8 cellular contexts compared by ENCODE assay signal in the genomic region with DNA sequence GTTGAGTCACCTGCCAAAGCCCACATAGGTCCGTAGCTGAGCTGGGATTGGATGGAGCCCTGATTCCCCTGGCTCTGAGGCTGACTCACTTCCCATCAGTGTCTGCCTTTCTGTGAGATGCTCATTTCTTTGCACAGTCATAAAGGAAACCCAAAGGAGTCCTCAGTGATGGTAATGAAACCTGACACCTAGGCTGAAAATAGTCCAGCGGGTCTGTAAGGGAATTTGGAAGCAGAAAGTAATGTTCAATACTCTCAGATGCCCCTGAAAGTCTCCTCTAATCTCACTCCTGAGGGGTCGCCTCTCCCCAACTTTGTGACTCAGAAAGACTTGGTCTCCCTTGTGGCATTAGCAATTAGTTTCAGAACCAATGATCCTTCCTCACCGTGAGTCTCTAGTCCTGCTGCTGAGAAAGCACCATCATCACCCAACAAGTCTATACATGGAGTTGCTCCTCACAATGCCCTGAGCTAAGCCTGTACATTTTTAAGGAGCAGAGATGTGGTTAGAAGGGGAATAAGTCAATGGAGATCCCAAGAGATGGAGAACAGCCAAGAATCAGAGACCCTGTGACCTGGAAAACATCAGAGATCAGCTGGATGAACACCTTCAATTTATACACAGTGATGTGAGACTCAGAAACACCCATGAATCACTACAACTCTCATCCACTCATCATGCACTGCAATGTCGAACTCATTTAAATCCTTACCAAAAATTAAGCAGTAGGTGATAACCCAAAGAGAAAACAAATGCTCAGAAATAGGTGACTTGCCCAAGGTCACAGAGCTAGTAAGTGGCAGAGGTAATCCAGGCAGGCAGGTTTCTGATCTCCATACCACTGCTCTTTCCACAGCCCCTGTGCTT.
A peak's percentile ranks its signal among the peaks of the same experiment; 100 is the strongest.
DNase-seq lines count a peak whose midpoint lies in the region; ATAC-seq and TF ChIP-seq lines count a peak whose summit lies in the region.

No MANE protein-coding gene starts in this region.

- DNase-seq in mesenchymal stem cell = no peak
- DNase-seq in upper lobe of left lung = no peak
- no peak for DNase-seq in G401 (ENCODE audit: low spot score)
- DNase-seq in left cardiac atrium = no peak
- DNase-seq in NOMO-1 (lab: John Stamatoyannopoulos, UW; ENCODE audit: unreplicated experiment in 2 of 2) = no peak

- H2BK5ac ChIP-seq in mesenchymal stem cell (ENCODE audit: low read depth, low read length, poor library complexity, severe bottlenecking) = no peak overlapping the region

- no peaks in the 10 kb centered on the region for H3K79me1 ChIP-seq in mesenchymal stem cell (replicated peaks; ENCODE audit: low read length, poor library complexity, severe bottlenecking)

- H4K8ac ChIP-seq in mesenchymal stem cell (ENCODE audit: low read length) = no peak overlapping the region

- intact Hi-C loops in left cardiac atrium (cut with DNase I) = no loop called here

- H2BK12ac ChIP-seq in mesenchymal stem cell (ENCODE audit: low read length in 2 of 2) = no peak overlapping the region

- H3K9ac ChIP-seq in OCI-LY3 (ENCODE audit: low read length) (no peak overlapping the region), mesenchymal stem cell (ENCODE audit: low read length) (peak overlapping the region; percentile 61)

- H2BK120ac ChIP-seq in mesenchymal stem cell (ENCODE audit: low read depth, low read length) = no peak overlapping the region

- no peak for TF ChIP-seq CTCF in OCI-LY3 (IDR thresholded peaks at IDR 0.05; ENCODE audit: low read depth, low read length)
- TF ChIP-seq CTCF in upper lobe of left lung (IDR thresholded peaks at IDR 0.05) = no peak

- H3K4me2 ChIP-seq in OCI-LY3 (ENCODE audit: low read length) (peak overlapping the region; percentile 49), mesenchymal stem cell (ENCODE audit: low read length, poor library complexity, severe bottlenecking) (no peak overlapping the region)

- no peak overlapping the region for H3K23ac ChIP-seq in mesenchymal stem cell (ENCODE audit: low read length in 2 of 2)

- no peak overlapping the region for H3K18ac ChIP-seq in mesenchymal stem cell (ENCODE audit: low read depth in 1 of 2, low read length in 2 of 2)

- no peak overlapping the region for H3K14ac ChIP-seq in mesenchymal stem cell (ENCODE audit: low read length in 2 of 2)

- peak overlapping the region; percentile 29; the same call in 1 of the 2 replicates for H3K4me3 ChIP-seq in OCI-LY3 (ENCODE audit: low read length)
- H3K4me3 ChIP-seq in mesenchymal stem cell (ENCODE audit: insufficient read depth in 1 of 2, low read depth in 1 of 2, low read length in 2 of 2) = no peak overlapping the region
- H3K4me3 ChIP-seq in upper lobe of left lung = no peak overlapping the region

- H4K91ac ChIP-seq in mesenchymal stem cell (ENCODE audit: low read length) = no peak overlapping the region

- no peak overlapping the region for H3K4ac ChIP-seq in mesenchymal stem cell (ENCODE audit: low read depth in 1 of 2, low read length in 2 of 2)

- TF ChIP-seq EP300 in upper lobe of left lung (IDR thresholded peaks at IDR 0.05) = no peak

- H2AK5ac ChIP-seq in mesenchymal stem cell (ENCODE audit: low read length, severe bottlenecking) = no peak overlapping the region

- H3K9me3 ChIP-seq in OCI-LY3 (ENCODE audit: insufficient read depth, low read length) = no peaks in the 10 kb centered on the region
- peaks cover 6% of the 10 kb centered on the region for H3K9me3 ChIP-seq in mesenchymal stem cell (ENCODE audit: control insufficient read depth, low read length)
- H3K9me3 ChIP-seq in upper lobe of left lung = peaks cover 0 to under 1% (median 0%) of the 10 kb centered on the region in 4 donors

- no peak for TF ChIP-seq POLR2A in upper lobe of left lung (IDR thresholded peaks at IDR 0.05)

- peak; percentile 99 for ATAC-seq in GM18870 (IDR thresholded peaks at IDR 0.05; ENCODE audit: unreplicated experiment)
- peak; percentile 96 for ATAC-seq in HG02571 (IDR thresholded peaks at IDR 0.05; ENCODE audit: unreplicated experiment)
- ATAC-seq in upper lobe of left lung (ENCODE audit: low FRiP score in 2 of 2) = no peak
- ATAC-seq in left cardiac atrium = no peak

- H3K27ac ChIP-seq in OCI-LY3 (ENCODE audit: low read length) (peak overlapping the region; percentile 25; the same call in 1 of the 2 replicates), mesenchymal stem cell (ENCODE audit: low read length, poor library complexity, severe bottlenecking) (no peak overlapping the region), upper lobe of left lung (no peak overlapping the region)

- no peaks in the 10 kb centered on the region for H3K79me2 ChIP-seq in OCI-LY3 (ENCODE audit: low read length)

- 46% methylated on average over 5 of the region's 5 CpGs for WGBS in mesenchymal stem cell
- WGBS in upper lobe of left lung, 2 donors = 73 to 76% methylated on average over 5 of the region's 5 CpGs

- H2AFZ ChIP-seq in OCI-LY3 (ENCODE audit: low read depth, low read length) (0 out of 2 replicates have a peak overlapping the region, but pooled peaks have one; percentile 6), mesenchymal stem cell (ENCODE audit: low read depth, low read length) (no peak overlapping the region)

- H3K36me3 ChIP-seq in OCI-LY3 (replicated peaks; ENCODE audit: low read depth, low read length) = no peaks in the 10 kb centered on the region
- H3K36me3 ChIP-seq in mesenchymal stem cell (ENCODE audit: control insufficient read depth in 1 of 2, insufficient read depth in 2 of 2, low read depth in 1 of 2, low read length in 2 of 2) = no peaks in the 10 kb centered on the region
- no peaks in the 10 kb centered on the region for H3K36me3 ChIP-seq in upper lobe of left lung

- in situ Hi-C loops in G401 (cut with HindIII; ENCODE audit: low sequenced_read_pairs) = no loop called here

- H3K27me3 ChIP-seq in OCI-LY3 (ENCODE audit: low read depth, low read length) = no peaks in the 10 kb centered on the region
- H3K27me3 ChIP-seq in mesenchymal stem cell (ENCODE audit: control insufficient read depth in 1 of 2, insufficient read depth in 1 of 2, low read length in 2 of 2) = no peaks in the 10 kb centered on the region
- H3K27me3 ChIP-seq in upper lobe of left lung = no peaks in the 10 kb centered on the region

- H2BK15ac ChIP-seq in mesenchymal stem cell (ENCODE audit: low read depth, poor library complexity, severe bottlenecking) = no peak overlapping the region

- no peaks in the 10 kb centered on the region for H4K20me1 ChIP-seq in OCI-LY3 (ENCODE audit: insufficient read depth, low read length)

- H3K4me1 ChIP-seq in OCI-LY3 (ENCODE audit: low read length) = peaks cover 15% of the 10 kb centered on the region
- no peaks in the 10 kb centered on the region for H3K4me1 ChIP-seq in mesenchymal stem cell (ENCODE audit: control insufficient read depth, insufficient read depth, low read depth, low read length)
- no peaks in the 10 kb centered on the region for H3K4me1 ChIP-seq in upper lobe of left lung

Comparison
In these comparisons a context has a peak if more than half of its experiments do, and no peak if none do; other contexts are left out.
1. ATAC-seq: peak in GM18870 (single experiment) and HG02571 (single experiment); none in upper lobe of left lung (0 of 2) and left cardiac atrium (0 of 2).